In the genomic region with DNA sequence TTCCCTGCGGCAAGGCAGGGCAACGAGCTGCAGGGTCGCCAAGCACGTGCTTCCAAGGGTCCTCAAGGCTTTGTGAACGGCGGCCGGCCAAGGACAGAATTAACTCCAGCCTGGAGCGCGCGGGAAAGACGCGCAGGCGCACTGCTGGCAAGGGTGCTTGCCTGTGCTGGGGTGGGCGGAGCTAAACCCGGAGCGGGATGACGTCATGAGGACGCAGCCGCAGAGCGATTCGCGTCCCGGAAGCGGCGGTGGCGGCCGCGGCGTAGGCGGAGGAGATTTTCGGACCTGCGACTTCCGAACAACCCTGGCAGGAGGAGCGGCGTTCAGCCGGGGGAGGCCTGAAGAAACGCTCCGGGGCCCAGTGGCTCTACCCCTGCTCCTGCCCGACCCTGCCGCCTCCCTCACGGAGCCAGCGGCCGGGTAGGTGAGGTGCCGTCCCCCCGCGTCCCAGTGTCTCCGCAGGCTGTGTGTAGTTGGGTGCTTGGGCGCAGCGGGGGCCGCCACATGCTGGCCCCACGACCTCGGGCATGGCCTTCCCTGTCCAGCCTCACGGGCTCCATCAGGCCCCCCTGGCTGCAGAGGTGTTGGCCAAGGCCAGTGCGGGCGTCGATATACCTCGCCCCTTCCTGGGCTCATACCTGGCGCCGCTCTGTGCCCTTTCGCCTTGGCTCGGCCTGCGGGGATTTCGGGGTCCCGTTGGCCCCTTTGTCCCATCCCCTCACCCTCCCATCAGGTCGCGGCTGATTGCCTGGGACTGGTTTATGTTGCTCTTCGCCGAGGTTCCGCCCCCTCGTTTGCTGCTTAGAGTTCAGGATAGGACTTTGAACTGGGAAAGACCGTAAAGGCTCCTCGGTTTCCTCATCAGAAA, we compare ENCODE assay signal across 8 cellular contexts. TPM values are rescaled to one million over a fixed set of nuclear protein-coding genes. Genes with fewer than 3 reads are reported as not detected.
DNase-seq lines count a peak whose midpoint lies in the region; ATAC-seq and TF ChIP-seq lines count a peak whose summit lies in the region.

A gene with protein sequence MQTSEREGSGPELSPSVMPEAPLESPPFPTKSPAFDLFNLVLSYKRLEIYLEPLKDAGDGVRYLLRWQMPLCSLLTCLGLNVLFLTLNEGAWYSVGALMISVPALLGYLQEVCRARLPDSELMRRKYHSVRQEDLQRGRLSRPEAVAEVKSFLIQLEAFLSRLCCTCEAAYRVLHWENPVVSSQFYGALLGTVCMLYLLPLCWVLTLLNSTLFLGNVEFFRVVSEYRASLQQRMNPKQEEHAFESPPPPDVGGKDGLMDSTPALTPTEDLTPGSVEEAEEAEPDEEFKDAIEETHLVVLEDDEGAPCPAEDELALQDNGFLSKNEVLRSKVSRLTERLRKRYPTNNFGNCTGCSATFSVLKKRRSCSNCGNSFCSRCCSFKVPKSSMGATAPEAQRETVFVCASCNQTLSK (plus strand): TSS at position 227 of the 868 bp plus-strand sequence. CDS start 1,350 bp downstream, outside the sequence.

- peaks cover 7% of the 10 kb centered on the region for H3K9me3 Mint-ChIP-seq in progenitor cell of endocrine pancreas (ENCODE audit: low read depth)

- H3K27me3 Mint-ChIP-seq in T-helper 17 cell (no peaks in the 10 kb centered on the region), progenitor cell of endocrine pancreas (peaks cover 19% of the 10 kb centered on the region)

- ATAC-seq in GM18498 (IDR thresholded peaks at IDR 0.05; ENCODE audit: unreplicated experiment) (peak; percentile 92), HG02870 (IDR thresholded peaks at IDR 0.05; ENCODE audit: unreplicated experiment) (peak; percentile 83), T-helper 17 cell (peak; percentile 92), left cardiac atrium (peak; percentile 96 to 98), upper lobe of right lung (peak; percentile 96)

- peak within 1 kb of the TSS; percentile 96 for H3K27ac Mint-ChIP-seq in T-helper 17 cell
- peak within 1 kb of the TSS; percentile 99 for H3K27ac Mint-ChIP-seq in progenitor cell of endocrine pancreas

- H3K36me3 Mint-ChIP-seq in T-helper 17 cell (ENCODE audit: low read depth) (peaks cover 9% of the 10 kb centered on the region), progenitor cell of endocrine pancreas (ENCODE audit: insufficient read depth) (peaks cover 9% of the 10 kb centered on the region)

- H3K9me3 ChIP-seq in T-helper 17 cell (ENCODE audit: control insufficient read depth, low read length, poor library complexity, severe bottlenecking) (no peaks in the 10 kb centered on the region), upper lobe of right lung (no peaks in the 10 kb centered on the region)

- H3K36me3 ChIP-seq in upper lobe of right lung = peaks cover 26% of the 10 kb centered on the region

- H3K27ac ChIP-seq in upper lobe of right lung = peak within 1 kb of the TSS; percentile 98

- H3K4me1 ChIP-seq in upper lobe of right lung = peaks cover 17% of the 10 kb centered on the region

- H3K4me3 ChIP-seq in upper lobe of right lung = peak within 1 kb of the TSS; percentile 99

- no peaks in the 10 kb centered on the region for H3K27me3 ChIP-seq in upper lobe of right lung

- DNase-seq in NCI-H146 (lab: John Stamatoyannopoulos, UW) = peak; percentile 95
- peak; percentile 91 to 93 (median 92) for DNase-seq in T-helper 17 cell
- peak; percentile 35 to 95 (median 88) for DNase-seq in amygdala (lab: John Stamatoyannopoulos, UW)
- peak; percentile 97 for DNase-seq in left cardiac atrium
- DNase-seq in progenitor cell of endocrine pancreas (ENCODE audit: low spot score, unreplicated experiment) = peak; percentile 96
- peak; percentile 99 for DNase-seq in upper lobe of right lung

- H3K4me1 Mint-ChIP-seq in T-helper 17 cell (peaks cover 33% of the 10 kb centered on the region), progenitor cell of endocrine pancreas (ENCODE audit: low read depth) (peaks cover 12% of the 10 kb centered on the region)

- H3K4me3 Mint-ChIP-seq in T-helper 17 cell = peak within 1 kb of the TSS; percentile 98
- H3K4me3 Mint-ChIP-seq in progenitor cell of endocrine pancreas (ENCODE audit: low read depth) = peak within 1 kb of the TSS; percentile 88

- intact Hi-C loops in left cardiac atrium (cut with DNase I) = loop anchor here in 1 of 2 donors (5.0 kb wide), 1 partner anchor 35 kb away; no protein-coding TSS in a partner anchor
- intact Hi-C loops in upper lobe of right lung (cut with DNase I) = loop anchor here (10.0 kb wide), 1 partner anchor 62 kb away; no protein-coding TSS in a partner anchor

- TF ChIP-seq CTCF in progenitor cell of endocrine pancreas (IDR thresholded peaks at IDR 0.05; ENCODE audit: unreplicated experiment) (peak; percentile 20), upper lobe of right lung (IDR thresholded peaks at IDR 0.05) (no peak)

RNA-seq across cellular contexts. Expression of the gene that starts here (rescaled TPM):
- total RNA-seq in T-helper 17 cell (10 to 100 TPM; 60.0 to 69.2 TPM), left cardiac atrium (10 to 100 TPM; 15.7 to 19.5 TPM), progenitor cell of endocrine pancreas (43.4 and 44.2 TPM in 2 replicates), upper lobe of right lung (29.4 TPM)

Comparison
In these comparisons a context has a peak if more than half of its experiments do, and no peak if none do; other contexts are left out.
1. Peak in every context shown above with its lines: DNase-seq, ATAC-seq, H3K4me3 ChIP-seq and H3K27ac ChIP-seq.